1 cellular context compared by ENCODE assay signal in the genomic region with DNA sequence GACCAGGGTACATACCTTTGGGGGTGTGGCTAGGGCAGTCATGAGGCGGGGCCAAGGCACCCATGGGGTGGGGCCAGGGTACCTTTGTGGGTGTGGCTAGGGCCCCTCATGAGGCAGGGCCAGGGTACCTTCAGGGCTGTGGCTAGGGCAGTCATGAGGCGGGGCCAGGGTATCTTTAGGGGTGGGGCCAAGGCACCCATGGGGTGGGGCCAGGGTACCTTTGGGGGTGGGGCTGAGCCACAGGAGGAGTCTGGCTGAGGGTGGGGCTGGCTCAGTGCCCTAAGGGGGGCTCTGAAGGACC.
TF ChIP-seq lines count a peak whose summit lies in the region.

No MANE protein-coding gene starts in this region.

TF ChIP-seq in HEK293, 187 proteins besides CTCF, POLR2A, EP300 and RAD21 (continued from another document):
- TF ChIP-seq, protein P1, sequence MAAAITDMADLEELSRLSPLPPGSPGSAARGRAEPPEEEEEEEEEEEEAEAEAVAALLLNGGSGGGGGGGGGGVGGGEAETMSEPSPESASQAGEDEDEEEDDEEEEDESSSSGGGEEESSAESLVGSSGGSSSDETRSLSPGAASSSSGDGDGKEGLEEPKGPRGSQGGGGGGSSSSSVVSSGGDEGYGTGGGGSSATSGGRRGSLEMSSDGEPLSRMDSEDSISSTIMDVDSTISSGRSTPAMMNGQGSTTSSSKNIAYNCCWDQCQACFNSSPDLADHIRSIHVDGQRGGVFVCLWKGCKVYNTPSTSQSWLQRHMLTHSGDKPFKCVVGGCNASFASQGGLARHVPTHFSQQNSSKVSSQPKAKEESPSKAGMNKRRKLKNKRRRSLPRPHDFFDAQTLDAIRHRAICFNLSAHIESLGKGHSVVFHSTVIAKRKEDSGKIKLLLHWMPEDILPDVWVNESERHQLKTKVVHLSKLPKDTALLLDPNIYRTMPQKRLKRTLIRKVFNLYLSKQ (tag by site-specific recombination; IDR thresholded peaks at IDR 0.05; ENCODE audit: borderline replicate concordance) = no peak
- no peak for TF ChIP-seq ZNF768 (tag by site-specific recombination; IDR thresholded peaks at IDR 0.05)
- TF ChIP-seq ZNF366 (tag by site-specific recombination; conservative IDR thresholded peaks at IDR 0.05) = no peak
- peak; percentile 91 for TF ChIP-seq KLF8 (tag by site-specific recombination; IDR thresholded peaks at IDR 0.05)
- TF ChIP-seq ZNF837 (tag by site-specific recombination; IDR thresholded peaks at IDR 0.05) = no peak
- TF ChIP-seq ZNF596 (tag by site-specific recombination; IDR thresholded peaks at IDR 0.05) = no peak
- TF ChIP-seq ZNF138 (tag by site-specific recombination; IDR thresholded peaks at IDR 0.05; ENCODE audit: borderline replicate concordance) = no peak
- TF ChIP-seq ZIC2 (tag by site-specific recombination; IDR thresholded peaks at IDR 0.05) = no peak
- no peak for TF ChIP-seq SCRT1 (tag by site-specific recombination; IDR thresholded peaks at IDR 0.05; ENCODE audit: borderline replicate concordance)
- TF ChIP-seq SP3 (tag by site-specific recombination; IDR thresholded peaks at IDR 0.05) = 0 out of 2 replicates have a peak, but pooled peaks have one; percentile 16
- TF ChIP-seq, protein P2, sequence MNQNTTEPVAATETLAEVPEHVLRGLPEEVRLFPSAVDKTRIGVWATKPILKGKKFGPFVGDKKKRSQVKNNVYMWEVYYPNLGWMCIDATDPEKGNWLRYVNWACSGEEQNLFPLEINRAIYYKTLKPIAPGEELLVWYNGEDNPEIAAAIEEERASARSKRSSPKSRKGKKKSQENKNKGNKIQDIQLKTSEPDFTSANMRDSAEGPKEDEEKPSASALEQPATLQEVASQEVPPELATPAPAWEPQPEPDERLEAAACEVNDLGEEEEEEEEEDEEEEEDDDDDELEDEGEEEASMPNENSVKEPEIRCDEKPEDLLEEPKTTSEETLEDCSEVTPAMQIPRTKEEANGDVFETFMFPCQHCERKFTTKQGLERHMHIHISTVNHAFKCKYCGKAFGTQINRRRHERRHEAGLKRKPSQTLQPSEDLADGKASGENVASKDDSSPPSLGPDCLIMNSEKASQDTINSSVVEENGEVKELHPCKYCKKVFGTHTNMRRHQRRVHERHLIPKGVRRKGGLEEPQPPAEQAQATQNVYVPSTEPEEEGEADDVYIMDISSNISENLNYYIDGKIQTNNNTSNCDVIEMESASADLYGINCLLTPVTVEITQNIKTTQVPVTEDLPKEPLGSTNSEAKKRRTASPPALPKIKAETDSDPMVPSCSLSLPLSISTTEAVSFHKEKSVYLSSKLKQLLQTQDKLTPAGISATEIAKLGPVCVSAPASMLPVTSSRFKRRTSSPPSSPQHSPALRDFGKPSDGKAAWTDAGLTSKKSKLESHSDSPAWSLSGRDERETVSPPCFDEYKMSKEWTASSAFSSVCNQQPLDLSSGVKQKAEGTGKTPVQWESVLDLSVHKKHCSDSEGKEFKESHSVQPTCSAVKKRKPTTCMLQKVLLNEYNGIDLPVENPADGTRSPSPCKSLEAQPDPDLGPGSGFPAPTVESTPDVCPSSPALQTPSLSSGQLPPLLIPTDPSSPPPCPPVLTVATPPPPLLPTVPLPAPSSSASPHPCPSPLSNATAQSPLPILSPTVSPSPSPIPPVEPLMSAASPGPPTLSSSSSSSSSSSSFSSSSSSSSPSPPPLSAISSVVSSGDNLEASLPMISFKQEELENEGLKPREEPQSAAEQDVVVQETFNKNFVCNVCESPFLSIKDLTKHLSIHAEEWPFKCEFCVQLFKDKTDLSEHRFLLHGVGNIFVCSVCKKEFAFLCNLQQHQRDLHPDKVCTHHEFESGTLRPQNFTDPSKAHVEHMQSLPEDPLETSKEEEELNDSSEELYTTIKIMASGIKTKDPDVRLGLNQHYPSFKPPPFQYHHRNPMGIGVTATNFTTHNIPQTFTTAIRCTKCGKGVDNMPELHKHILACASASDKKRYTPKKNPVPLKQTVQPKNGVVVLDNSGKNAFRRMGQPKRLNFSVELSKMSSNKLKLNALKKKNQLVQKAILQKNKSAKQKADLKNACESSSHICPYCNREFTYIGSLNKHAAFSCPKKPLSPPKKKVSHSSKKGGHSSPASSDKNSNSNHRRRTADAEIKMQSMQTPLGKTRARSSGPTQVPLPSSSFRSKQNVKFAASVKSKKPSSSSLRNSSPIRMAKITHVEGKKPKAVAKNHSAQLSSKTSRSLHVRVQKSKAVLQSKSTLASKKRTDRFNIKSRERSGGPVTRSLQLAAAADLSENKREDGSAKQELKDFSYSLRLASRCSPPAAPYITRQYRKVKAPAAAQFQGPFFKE (tag by site-specific recombination; IDR thresholded peaks at IDR 0.05; ENCODE audit: borderline replicate concordance) = no peak
- TF ChIP-seq ZNF561 (tag by site-specific recombination; IDR thresholded peaks at IDR 0.05; ENCODE audit: borderline replicate concordance) = no peak
- no peak for TF ChIP-seq ZSCAN16 (tag by site-specific recombination; IDR thresholded peaks at IDR 0.05)
- TF ChIP-seq ZNF404 (tag by site-specific recombination; IDR thresholded peaks at IDR 0.05) = no peak
- TF ChIP-seq ZNF239 (tag by site-specific recombination; IDR thresholded peaks at IDR 0.05) = no peak
